Comparison of ENCODE assay signal across 22 cellular contexts in the genomic region with DNA sequence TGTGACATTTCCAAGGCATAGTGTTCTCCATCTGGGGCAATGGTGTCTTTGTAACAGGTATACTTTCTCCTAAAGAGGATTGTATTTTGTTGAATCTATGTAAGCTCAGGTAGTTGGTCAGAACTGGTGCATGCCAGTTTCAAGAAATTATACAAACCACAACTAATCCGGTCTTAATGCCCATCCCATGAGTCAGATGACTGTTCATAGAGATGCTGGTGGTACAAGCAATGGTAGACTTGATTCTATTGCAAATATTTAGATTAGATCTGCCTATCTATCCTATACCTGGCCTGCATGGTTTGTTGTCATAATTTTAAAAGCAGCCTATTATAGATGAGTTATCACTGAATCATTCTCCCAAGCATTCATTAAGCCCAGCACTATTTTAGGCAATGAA. TPM values are rescaled to one million over a fixed set of nuclear protein-coding genes. Genes with fewer than 3 reads are reported as not detected.
DNase-seq lines count a peak whose midpoint lies in the region; ATAC-seq, FAIRE-seq and TF ChIP-seq lines count a peak whose summit lies in the region.
"Had no signal": no experiment of that assay in that cellular context is flagged by ENCODE, and none has a peak within 500 bp of the region (broad histone marks: within the 10 kb centered on the region; RNA-seq: fewer than 3 reads in every experiment).

No MANE protein-coding gene starts in this region.

- POLR2A ChIA-PET in PC-3 (lab: Charles Lee; ENCODE audit: unreplicated experiment), result no interaction called here

- no peaks in the 10 kb centered on the region for H3K9me2 ChIP-seq in PC-3 (replicated peaks; ENCODE audit: low read length)

- no peaks in the 10 kb centered on the region for H3K79me2 ChIP-seq in PC-3 (ENCODE audit: low read length)

- no peak for FAIRE-seq in bronchial epithelial cell (lab: Jason Lieb, UNC)
- FAIRE-seq: HTR-8/SVneo had no signal

- ATAC-seq in PC-3 (no peak), HG03439 (IDR thresholded peaks at IDR 0.05; ENCODE audit: unreplicated experiment) (no peak)

- H3K27ac ChIP-seq in PC-3 (ENCODE audit: low read length) (no peak overlapping the region), ascending aorta (no peak overlapping the region)

- no peaks in the 10 kb centered on the region for H4K20me1 ChIP-seq in PC-3 (ENCODE audit: low read length)

- H3K4me3 ChIP-seq in PC-3 (ENCODE audit: low read length) (no peak overlapping the region), bronchial epithelial cell (ENCODE audit: low read depth, low read length) (no peak overlapping the region), retinal pigment epithelial cell (ENCODE audit: low read length) (no peak overlapping the region), ascending aorta (no peak overlapping the region)

- BruUV-seq in PC-3 (replicated peaks; lab: Mats Ljungman, UMichigan), result no TSS peak

- DNase-seq in H4 (ENCODE audit: low spot score) (peak; percentile 33), PC-3 (peak; percentile 50), bronchial epithelial cell (ENCODE audit: low read depth) (peak; percentile 79), retinal pigment epithelial cell (ENCODE audit: low read depth) (peak; percentile 42), ascending aorta (ENCODE audit: low spot score in 2 of 2) (no peak)
- DNase-seq in stimulated activated CD8-positive, alpha-beta memory T cell treated with anti-CD3 and anti-CD28 coated beads, Interleukin-4, amount 100 ng/mL, for 48 hours, result no peak
- DNase-seq: C1 segment of cervical spinal cord; CD8-positive, alpha-beta memory T cell; DMS79; H9; IMR-90; MM.1S; NCI-H1092; NCI-H1436 treated with DMSO at 0.1 percent for 48 hours; NCI-H2029; NCI-H748 treated with DMSO at 0.1 percent for 48 hours; NK-92 treated with Interleukin-12 subunit alpha and Interleukin-12 subunit beta, amount 100 ng/mL, for 24 hours had no signal

- H3F3A ChIP-seq in PC-3 (ENCODE audit: low read length, unreplicated experiment), result no peaks in the 10 kb centered on the region

- intact Hi-C loops in PC-3 (cut with micrococcal nuclease), result no loop called here
- intact Hi-C loops in ascending aorta (cut with DNase I), result no loop called here

- CTCF ChIA-PET in PC-3 (lab: Charles Lee), result no interaction called here

- H3K4me1 ChIP-seq in PC-3 (ENCODE audit: insufficient read depth, low read length), result peaks cover 6% of the 10 kb centered on the region; the same call in 1 of the 2 replicates
- H3K4me1 ChIP-seq in ascending aorta, result no peaks in the 10 kb centered on the region

- H3K9me3 ChIP-seq in PC-3 (ENCODE audit: low read length), result no peaks in the 10 kb centered on the region
- H3K9me3 ChIP-seq in ascending aorta, result no peaks in the 10 kb centered on the region

- H3K4me2 ChIP-seq in PC-3 (ENCODE audit: low read length), result no peak overlapping the region

- TF ChIP-seq CTCF in PC-3 (conservative IDR thresholded peaks at IDR 0.05; ENCODE audit: low read depth, low read length), result no peak
- no peak for TF ChIP-seq CTCF in bronchial epithelial cell (IDR thresholded peaks at IDR 0.05; ENCODE audit: insufficient read depth, low read length, severe bottlenecking)
- no peak for TF ChIP-seq CTCF in retinal pigment epithelial cell (conservative IDR thresholded peaks at IDR 0.05; ENCODE audit: low read depth, low read length)
- no peak for TF ChIP-seq CTCF in ascending aorta (IDR thresholded peaks at IDR 0.05)

- H3K9ac ChIP-seq in PC-3 (ENCODE audit: low read length), result no peak overlapping the region

- H2AFZ ChIP-seq in PC-3 (ENCODE audit: low read length), result no peak overlapping the region

- H3K27me3 ChIP-seq in PC-3 (ENCODE audit: low read length) (peaks cover 6% of the 10 kb centered on the region), bronchial epithelial cell (ENCODE audit: control insufficient read depth, insufficient read depth, low read length) (no peaks in the 10 kb centered on the region), ascending aorta (no peaks in the 10 kb centered on the region)

- H3K36me3 ChIP-seq in PC-3 (ENCODE audit: low read depth, low read length) (no peaks in the 10 kb centered on the region), bronchial epithelial cell (ENCODE audit: control insufficient read depth, insufficient read depth, low read length) (no peaks in the 10 kb centered on the region), ascending aorta (no peaks in the 10 kb centered on the region)

RNA-seq across cellular contexts. Expression of gene ATP13A5, which starts 43.5 kb away (rescaled TPM):
- total RNA-seq in H4 (2014; rRNA removed; shearing (Covaris generic)), result 0.04 and 0.48 TPM in 2 replicates
- not detected in 2 replicates for total RNA-seq in PC-3 (2014; rRNA removed)
- 0.13 TPM in 1 of 2 replicates, not detected in the other for total RNA-seq in bronchial epithelial cell
- not detected for total RNA-seq in ascending aorta
- total RNA-seq: CD8-positive, alpha-beta memory T cell; G401; H9; IMR-90; NCI-H460; RPMI7951 had no signal

Comparison
In these comparisons a context has a peak if more than half of its experiments do, and no peak if none do; other contexts are left out.
1. DNase-seq: peak in H4 (single experiment), PC-3 (single experiment), bronchial epithelial cell (single experiment) and retinal pigment epithelial cell (single experiment); none in stimulated activated CD8-positive, alpha-beta memory T cell treated with anti-CD3 and anti-CD28 coated beads, Interleukin-4, amount 100 ng/mL, for 48 hours (single experiment) and ascending aorta (0 of 2).